8 cellular contexts compared by ENCODE assay signal in genomic region chr3:134211797-134212196, GRCh38. TPM values are rescaled to one million over a fixed set of nuclear protein-coding genes. Genes with fewer than 3 reads are reported as not detected.
DNase-seq lines count a peak whose midpoint lies in the region; ATAC-seq and TF ChIP-seq lines count a peak whose summit lies in the region.

No MANE protein-coding gene starts in this region.

- DNase-seq in Panc1 (ENCODE audit: low read depth, low spot score) (no peak), epithelial cell of proximal tubule (ENCODE audit: low read depth) (no peak), cerebellar nuclear complex (lab: John Stamatoyannopoulos, UW) (no peak)

- TF ChIP-seq RAD21 in neural cell (conservative IDR thresholded peaks at IDR 0.05): peak; percentile 73

- in situ Hi-C loops in Panc1 (cut with HindIII; ENCODE audit: low pct_unique_long_range_greater_than_20kb, low sequenced_read_pairs): no loop called here

- H3F3A ChIP-seq in DOHH2 (ENCODE audit: control insufficient read depth, insufficient read depth) (no peaks in the 10 kb centered on the region), neural cell (ENCODE audit: insufficient read depth, low read length, poor library complexity, severe bottlenecking) (no peaks in the 10 kb centered on the region)

- ATAC-seq in GM19395 (IDR thresholded peaks at IDR 0.05; ENCODE audit: unreplicated experiment) (peak; percentile 71), HG03575 (IDR thresholded peaks at IDR 0.05; ENCODE audit: extremely low read depth, insufficient number of reproducible peaks, low FRiP score, unreplicated experiment) (peak; percentile 53), Panc1 (peak; percentile 51; the same call in 1 of the 2 replicates), HG02588 (IDR thresholded peaks at IDR 0.05; ENCODE audit: unreplicated experiment) (no peak)

- H3K36me3 ChIP-seq in DOHH2 (ENCODE audit: control insufficient read depth, low read length) (no peaks in the 10 kb centered on the region; the same call in none of the 2 replicates), Panc1 (ENCODE audit: control insufficient read depth, insufficient read depth, low read length) (peaks cover 14% of the 10 kb centered on the region), neural cell (ENCODE audit: insufficient read depth, low read length) (no peaks in the 10 kb centered on the region)

- H4K20me1 ChIP-seq in DOHH2 (ENCODE audit: control insufficient read depth, insufficient read depth, low read depth, low read length) (0 out of 2 replicates have a peak, but pooled peaks cover 10% of the 10 kb centered on the region), neural cell (ENCODE audit: insufficient read depth) (no peaks in the 10 kb centered on the region)

- no peak overlapping the region for H2AFZ ChIP-seq in neural cell (ENCODE audit: low read depth, low read length)

- CTCF ChIA-PET in Panc1 (lab: Charles Lee): interaction anchor here (1.0 to 1.2 kb wide), 3 partner anchors 11 to 273 kb away, joined by 3 to 4 read pairs (median 3); no protein-coding TSS in a partner anchor

- H3K79me2 ChIP-seq in DOHH2 (ENCODE audit: control insufficient read depth, low read length) (no peaks in the 10 kb centered on the region), neural cell (replicated peaks; ENCODE audit: insufficient read depth, low read length) (no peaks in the 10 kb centered on the region)

- H3K27ac ChIP-seq in DOHH2 (ENCODE audit: low read depth, low read length): no peak overlapping the region
- H3K27ac ChIP-seq in Panc1 (ENCODE audit: low read length): no peak overlapping the region
- H3K27ac ChIP-seq in neural cell (ENCODE audit: low read length): no peak overlapping the region

- H3K9me2 ChIP-seq in DOHH2 (replicated peaks; ENCODE audit: control insufficient read depth, low read length): no peaks in the 10 kb centered on the region
- no peaks in the 10 kb centered on the region for H3K9me2 ChIP-seq in neural cell (ENCODE audit: insufficient read depth, low read length)

- H3K27me3 ChIP-seq in DOHH2 (ENCODE audit: control insufficient read depth, low read length) (no peaks in the 10 kb centered on the region), Panc1 (ENCODE audit: control insufficient read depth, insufficient read depth, low read length) (no peaks in the 10 kb centered on the region), neural cell (ENCODE audit: insufficient read depth, low read depth, low read length) (no peaks in the 10 kb centered on the region)

- TF ChIP-seq EP300 in neural cell (conservative IDR thresholded peaks at IDR 0.05; ENCODE audit: poor library complexity, severe bottlenecking): no peak

- H3K4me3 ChIP-seq in DOHH2 (ENCODE audit: low read length) (no peak overlapping the region), Panc1 (ENCODE audit: low read depth in 2 of 2, low read length in 2 of 2) (no peak overlapping the region), epithelial cell of proximal tubule (ENCODE audit: low read depth, low read length) (no peak overlapping the region), neural cell (ENCODE audit: low read length) (no peak overlapping the region)

- no peaks in the 10 kb centered on the region for H3K4me1 ChIP-seq in DOHH2 (ENCODE audit: control insufficient read depth, low read length)
- H3K4me1 ChIP-seq in Panc1 (ENCODE audit: control insufficient read depth, insufficient read depth, low read length): peaks cover 6% of the 10 kb centered on the region

- no peak overlapping the region for H3K9ac ChIP-seq in neural cell (ENCODE audit: low read length)

- H3K4me2 ChIP-seq in DOHH2 (ENCODE audit: low read length) (no peak overlapping the region), neural cell (ENCODE audit: low read length) (no peak overlapping the region)

- H3K9me3 ChIP-seq in DOHH2 (ENCODE audit: control insufficient read depth, insufficient read depth, low read length) (no peaks in the 10 kb centered on the region), Panc1 (ENCODE audit: control insufficient read depth, insufficient read depth, low read depth, low read length) (no peaks in the 10 kb centered on the region), neural cell (ENCODE audit: low read length) (no peaks in the 10 kb centered on the region)

- POLR2A ChIA-PET in Panc1 (lab: Charles Lee): no interaction called here

- peak; percentile 52 for TF ChIP-seq CTCF in DOHH2 (IDR thresholded peaks at IDR 0.05; ENCODE audit: low read depth, low read length, poor library complexity, severe bottlenecking)
- TF ChIP-seq CTCF in Panc1 (IDR thresholded peaks at IDR 0.05): peak; percentile 81
- peak; percentile 82 for TF ChIP-seq CTCF in epithelial cell of proximal tubule (conservative IDR thresholded peaks at IDR 0.05; ENCODE audit: low read depth, low read length)
- TF ChIP-seq CTCF in neural cell (IDR thresholded peaks at IDR 0.05; ENCODE audit: poor library complexity, severe bottlenecking): peak; percentile 70

- BruUV-seq in Panc1 (replicated peaks; lab: Mats Ljungman, UMichigan): no TSS peak

- intact Hi-C loops in Panc1 (cut with micrococcal nuclease; ENCODE audit: unreplicated experiment): loop anchor here (2.0 to 5.0 kb wide), 3 partner anchors 87 to 279 kb away; no protein-coding TSS in a partner anchor

TF ChIP-seq in neural cell, 6 proteins besides CTCF, POLR2A, EP300 and RAD21:
- TF ChIP-seq SMC3 (conservative IDR thresholded peaks at IDR 0.05; ENCODE audit: poor library complexity) (peak; percentile 63), EZH2 (IDR thresholded peaks at IDR 0.05; ENCODE audit: borderline replicate concordance, insufficient read depth, low read length, poor library complexity, severe bottlenecking) (no peak)

RNA-seq across cellular contexts. Expression of gene RYK, which starts 38.9 kb away (rescaled TPM):
- total RNA-seq in Panc1 (2021; ENCODE audit: unreplicated experiment): 82.7 TPM
- 61.9 TPM for polyA plus RNA-seq in Panc1 (2012; ENCODE audit: insufficient read length)
- total RNA-seq in epithelial cell of proximal tubule: 33.5 and 60.5 TPM in 2 replicates
- polyA plus RNA-seq in neural cell: 67.7 and 68.6 TPM in 2 replicates
- 90.1 and 91.7 TPM in 2 replicates for polyA minus RNA-seq in neural cell
